9 cellular contexts compared by ENCODE assay signal in genomic region chr7:8115547-8116402, GRCh38.
DNase-seq lines count a peak whose midpoint lies in the region; ATAC-seq, FAIRE-seq and TF ChIP-seq lines count a peak whose summit lies in the region.
"Had no signal": no experiment of that assay in that cellular context is flagged by ENCODE, and none has a peak within 500 bp of the region (broad histone marks: within the 10 kb centered on the region; RNA-seq: fewer than 3 reads in every experiment).

No MANE protein-coding gene starts in this region.

- TF ChIP-seq POLR2A in K562 (conservative IDR thresholded peaks at IDR 0.05) (no peak), gastroesophageal sphincter (IDR thresholded peaks at IDR 0.05) (no peak)

- no peak overlapping the region for H3K27ac ChIP-seq in K562 (ENCODE audit: extremely low read depth, low read depth, low read length)
- no peak overlapping the region for H3K27ac ChIP-seq in gastroesophageal sphincter
- no peak overlapping the region for H3K27ac ChIP-seq in osteoblast (ENCODE audit: low read depth, low read length)

- H3K9me3 ChIP-seq in K562 (replicated peaks; ENCODE audit: control insufficient read depth, insufficient read depth, low read depth, low read length) (no peaks in the 10 kb centered on the region), gastroesophageal sphincter (no peaks in the 10 kb centered on the region), osteoblast (ENCODE audit: low read depth, low read length) (no peaks in the 10 kb centered on the region)

- 45% methylated on average over 3 of the region's 3 CpGs for WGBS in K562 (ENCODE audit: insufficient coverage, low coverage, missing lambda C conversion rate)
- WGBS in gastroesophageal sphincter (ENCODE audit: low coverage in 1 of 2), 2 donors, result 67 to 100% methylated on average over 1 to 2 of the region's 3 CpGs

- DNase-seq in GM18507 (ENCODE audit: extremely low spot score, insufficient read length, low read depth) (peak; percentile 56), K562 (ENCODE audit: extremely low read depth in 1 of 4, low spot score in 3 of 4) (no peak), head of caudate nucleus (no peak), hepatic stellate cell (ENCODE audit: low spot score) (no peak), osteoblast (ENCODE audit: insufficient read length, low spot score, missing footprints) (no peak)
- DNase-seq: NCI-H1417 treated with DMSO at 0.1 percent for 48 hours had no signal

- no TSS peak for BruUV-seq in K562 (replicated peaks; lab: Mats Ljungman, UMichigan)

- H3K79me2 ChIP-seq in K562 (ENCODE audit: control insufficient read depth, insufficient read depth, low read length) (no peaks in the 10 kb centered on the region), osteoblast (ENCODE audit: insufficient read depth, low read length) (no peaks in the 10 kb centered on the region)

- TF ChIP-seq CTCF in K562 (IDR thresholded peaks at IDR 0.05 in 2 of 3, conservative IDR thresholded peaks at IDR 0.05 in 1 of 3; ENCODE audit: insufficient read depth in 2 of 3, low read depth in 1 of 3, low read length in 3 of 3) (no peak), gastroesophageal sphincter (IDR thresholded peaks at IDR 0.05) (no peak), osteoblast (IDR thresholded peaks at IDR 0.05; ENCODE audit: extremely low read depth, low read depth, low read length) (no peak)

- H2AFZ ChIP-seq in K562 (ENCODE audit: low read depth, low read length) (no peak overlapping the region), osteoblast (ENCODE audit: low read length) (no peak overlapping the region)

- no peak overlapping the region for H3K4me2 ChIP-seq in K562 (ENCODE audit: insufficient read depth, low read length)
- no peak overlapping the region for H3K4me2 ChIP-seq in osteoblast (ENCODE audit: insufficient read depth, low read length)

- H3K27me3 ChIP-seq in K562 (ENCODE audit: control insufficient read depth in 2 of 2, insufficient read depth in 2 of 2, low read length in 2 of 2) (no peaks in the 10 kb centered on the region), gastroesophageal sphincter (no peaks in the 10 kb centered on the region), osteoblast (ENCODE audit: insufficient read depth, low read length) (peaks cover 5% of the 10 kb centered on the region)

- no peak for TF ChIP-seq EP300 in K562 (IDR thresholded peaks at IDR 0.05; ENCODE audit: low read length)
- no peak for TF ChIP-seq EP300 in gastroesophageal sphincter (IDR thresholded peaks at IDR 0.05)

- peaks cover 0 to 3% of the 10 kb centered on the region in 2 experiments; a peak in 1 of 5 replicates for H3K4me1 ChIP-seq in K562 (replicated peaks in 1 of 2; ENCODE audit: control insufficient read depth in 2 of 2, insufficient read depth in 2 of 2, low read length in 2 of 2)
- H3K4me1 ChIP-seq in gastroesophageal sphincter, result no peaks in the 10 kb centered on the region
- H3K4me1 ChIP-seq in osteoblast (ENCODE audit: insufficient read depth, low read length), result no peaks in the 10 kb centered on the region

- FAIRE-seq in GM18507 (lab: Jason Lieb, UNC) (peak; percentile 99), K562 (lab: Jason Lieb, UNC) (peak; percentile 56)

- in situ Hi-C loops in K562 (cut with MboI), result no loop called here

- peak; percentile 92 for ATAC-seq in GM21367 (IDR thresholded peaks at IDR 0.05; ENCODE audit: unreplicated experiment)
- peak; percentile 93 for ATAC-seq in HG03196 (IDR thresholded peaks at IDR 0.05; ENCODE audit: unreplicated experiment)
- ATAC-seq in K562, result no peak
- no peak for ATAC-seq in gastroesophageal sphincter

- H4K20me1 ChIP-seq in K562 (replicated peaks; ENCODE audit: control insufficient read depth, insufficient read depth, low read length) (no peaks in the 10 kb centered on the region), osteoblast (ENCODE audit: insufficient read depth, low read length) (no peaks in the 10 kb centered on the region)

- no peak for TF ChIP-seq RAD21 in K562 (CRISPR knock-in tag; conservative IDR thresholded peaks at IDR 0.05 in 1 of 2, IDR thresholded peaks at IDR 0.05 in 1 of 2)

- H3K9ac ChIP-seq in K562 (ENCODE audit: insufficient read depth in 1 of 2, low read depth in 2 of 2, low read length in 2 of 2), result no peak overlapping the region

- intact Hi-C loops in K562 (cut with micrococcal nuclease) (loop anchor here (10.0 kb wide), 1 partner anchor 179 kb away; no protein-coding TSS in a partner anchor), head of caudate nucleus (cut with DNase I) (no loop called here)

- no peak overlapping the region for H3K4me3 ChIP-seq in K562
- H3K4me3 ChIP-seq in gastroesophageal sphincter, result no peak overlapping the region
- no peak overlapping the region for H3K4me3 ChIP-seq in osteoblast (ENCODE audit: insufficient read depth, low read length)

- CTCF ChIA-PET in K562 (lab: Yijun Ruan, JAX; ENCODE audit: low intra/inter-chr PET ratio), result no interaction called here

- POLR2A ChIA-PET in K562 (lab: Yijun Ruan, JAX), result interaction anchor here (0.6 to 0.7 kb wide), 3 partner anchors 9 to 176 kb away, joined by 3 read pairs; no protein-coding TSS in a partner anchor

- H3K9me1 ChIP-seq in K562 (ENCODE audit: control insufficient read depth, insufficient read depth, low read length), result no peaks in the 10 kb centered on the region

- H3K36me3 ChIP-seq in K562 (ENCODE audit: control insufficient read depth, insufficient read depth, low read length) (no peaks in the 10 kb centered on the region), gastroesophageal sphincter (no peaks in the 10 kb centered on the region), osteoblast (ENCODE audit: insufficient read depth, low read length) (no peaks in the 10 kb centered on the region)

TF ChIP-seq in K562, 482 proteins besides CTCF, POLR2A, EP300 and RAD21 (continues in another document):
- TF ChIP-seq ZNF174 (CRISPR knock-in tag; IDR thresholded peaks at IDR 0.05) (no peak), CC2D1A (IDR thresholded peaks at IDR 0.05) (no peak), FUS (optimal IDR thresholded peaks at IDR 0.05; ENCODE audit: low read depth, low read length) (no peak), YBX1 (IDR thresholded peaks at IDR 0.05) (no peak), ZNF311 (CRISPR knock-in tag; IDR thresholded peaks at IDR 0.05) (no peak), ZNF75A (CRISPR knock-in tag; IDR thresholded peaks at IDR 0.05) (no peak), NKRF (IDR thresholded peaks at IDR 0.05; ENCODE audit: borderline replicate concordance) (no peak), PPARD (CRISPR knock-in tag; IDR thresholded peaks at IDR 0.05) (no peak), ZNF512 (tag; IDR thresholded peaks at IDR 0.05) (no peak), CHAMP1 (IDR thresholded peaks at IDR 0.05) (no peak), TFAM (CRISPR knock-in tag; conservative IDR thresholded peaks at IDR 0.05) (no peak), ZNF347 (CRISPR knock-in tag; IDR thresholded peaks at IDR 0.05; ENCODE audit: low read depth) (no peak), ASH1L (IDR thresholded peaks at IDR 0.05; ENCODE audit: borderline replicate concordance, low read depth, partially characterized antibody) (no peak)

Comparison
In these comparisons a context has a peak if more than half of its experiments do, and no peak if none do; other contexts are left out.
1. ATAC-seq: peak in GM21367 (single experiment) and HG03196 (single experiment); none in K562 (single experiment) and gastroesophageal sphincter (single experiment).